ENCODE assay signal across 10 cellular contexts in genomic region chr3:135142530-135142929, GRCh38.
"Had no signal": no experiment of that assay in that cellular context is flagged by ENCODE, and none has a peak within 500 bp of the region (broad histone marks: within the 10 kb centered on the region; RNA-seq: fewer than 3 reads in every experiment).

No MANE protein-coding gene starts in this region.

- H3K4me3 ChIP-seq: GM23248, HAP-1 had no signal

- H3K27ac ChIP-seq: GM23248, HL-60, KMS-11 had no signal

- H3K9me3 ChIP-seq: HAP-1 had no signal

- H3K4me3 Mint-ChIP-seq: HFFc6, IgD-negative memory B cell had no signal

- H3K27ac Mint-ChIP-seq: HFFc6, IgD-negative memory B cell had no signal

- H3K4me2 ChIP-seq: KMS-11 had no signal

- H3K4me1 ChIP-seq: HAP-1 had no signal

- H3K4me1 Mint-ChIP-seq: IgD-negative memory B cell had no signal

- H3K9ac ChIP-seq: GM23248, KMS-11 had no signal

- H3K9me3 Mint-ChIP-seq: IgD-negative memory B cell had no signal

- H3K36me3 Mint-ChIP-seq: IgD-negative memory B cell had no signal

- ATAC-seq: HCT116 had no signal

- DNase-seq: GM23248, GOT3, H7, HFFc6, KBM-7 had no signal

- H2AFZ ChIP-seq: GM23248 had no signal

- H3K36me3 ChIP-seq: HAP-1 had no signal
